Comparison of ENCODE assay signal across 19 cellular contexts in genomic region chr18:2171840-2172625, GRCh38.
"Had no signal": no experiment of that assay in that cellular context is flagged by ENCODE, and none has a peak within 500 bp of the region (broad histone marks: within the 10 kb centered on the region; RNA-seq: fewer than 3 reads in every experiment).

No MANE protein-coding gene starts in this region.

- H3K9me3 ChIP-seq: left lung, prostate gland, transverse colon had no signal

- DNase-seq: activated B cell treated with CpG ODN at 0.5 μM for 24 hours; activated CD4-positive, alpha-beta memory T cell treated with anti-CD3 and anti-CD28 coated beads, Interleukin-2, amount 10 ng/mL, durations not matched to agents 7 days and 5 days; activated CD4-positive, alpha-beta T cell treated with anti-CD3 and anti-CD28 coated beads for 4 hours; activated naive CD4-positive, alpha-beta T cell; activated naive CD8-positive, alpha-beta T cell treated with anti-CD3 and anti-CD28 coated beads for 36 hours; activated T-cell treated with anti-CD3 and anti-CD28 coated beads, Interleukin-2, amount 50 U/mL, for 1 hour; amniotic stem cell; effector CD8-positive, alpha-beta T cell; left lung; right cardiac atrium; stimulated activated CD4-positive, alpha-beta T cell treated with anti-CD3 and anti-CD28 coated beads, Interleukin-15, amount 100 ng/mL, for 24 hours; stimulated activated CD4-positive, alpha-beta T cell treated with anti-CD3 and anti-CD28 coated beads, Interleukin-2, amount 100 ng/mL, for 48 hours; T-helper 2 cell; transverse colon had no signal

- H3K27ac Mint-ChIP-seq: activated B cell treated with CpG ODN at 0.5 μM for 24 hours; activated CD4-positive, alpha-beta memory T cell treated with anti-CD3 and anti-CD28 coated beads, Interleukin-2, amount 10 ng/mL, durations not matched to agents 7 days and 5 days; activated naive CD8-positive, alpha-beta T cell treated with anti-CD3 and anti-CD28 coated beads for 36 hours; activated T-helper 17 cell treated with anti-CD3 and anti-CD28 coated beads, Interleukin-2, amount 50 U/mL, for 72 hours; dendritic cell treated with granulocyte-macrophage colony-stimulating factor and Interleukin-4, amounts not matched to agents 40 ng/mL and 50 ng/mL, for 4 days; stimulated activated naive CD8-positive, alpha-beta T cell treated with anti-CD3 and anti-CD28 coated beads, Interleukin-15, Interleukin-2, amounts not matched to agents 100 ng/mL and 50 ng/mL, for 24 hours had no signal

- H3K9me3 Mint-ChIP-seq: activated B cell treated with CpG ODN at 0.5 μM for 24 hours; activated CD4-positive, alpha-beta memory T cell treated with anti-CD3 and anti-CD28 coated beads, Interleukin-2, amount 10 ng/mL, durations not matched to agents 7 days and 5 days; activated naive CD8-positive, alpha-beta T cell treated with anti-CD3 and anti-CD28 coated beads for 36 hours; activated T-helper 17 cell treated with anti-CD3 and anti-CD28 coated beads, Interleukin-2, amount 50 U/mL, for 72 hours; dendritic cell treated with granulocyte-macrophage colony-stimulating factor and Interleukin-4, amounts not matched to agents 40 ng/mL and 50 ng/mL, for 4 days; stimulated activated naive CD8-positive, alpha-beta T cell treated with anti-CD3 and anti-CD28 coated beads, Interleukin-15, Interleukin-2, amounts not matched to agents 100 ng/mL and 50 ng/mL, for 24 hours had no signal

- H3K36me3 ChIP-seq: left lung, prostate gland, transverse colon had no signal

- H3K36me3 Mint-ChIP-seq: activated naive CD8-positive, alpha-beta T cell treated with anti-CD3 and anti-CD28 coated beads for 36 hours had no signal

- H3K4me3 Mint-ChIP-seq: activated B cell treated with CpG ODN at 0.5 μM for 24 hours; activated CD4-positive, alpha-beta memory T cell treated with anti-CD3 and anti-CD28 coated beads, Interleukin-2, amount 10 ng/mL, durations not matched to agents 7 days and 5 days; activated naive CD8-positive, alpha-beta T cell treated with anti-CD3 and anti-CD28 coated beads for 36 hours; activated T-helper 17 cell treated with anti-CD3 and anti-CD28 coated beads, Interleukin-2, amount 50 U/mL, for 72 hours; dendritic cell treated with granulocyte-macrophage colony-stimulating factor and Interleukin-4, amounts not matched to agents 40 ng/mL and 50 ng/mL, for 4 days; stimulated activated naive CD8-positive, alpha-beta T cell treated with anti-CD3 and anti-CD28 coated beads, Interleukin-15, Interleukin-2, amounts not matched to agents 100 ng/mL and 50 ng/mL, for 24 hours had no signal

- H3K27me3 Mint-ChIP-seq: activated B cell treated with CpG ODN at 0.5 μM for 24 hours; activated CD4-positive, alpha-beta memory T cell treated with anti-CD3 and anti-CD28 coated beads, Interleukin-2, amount 10 ng/mL, durations not matched to agents 7 days and 5 days; activated naive CD8-positive, alpha-beta T cell treated with anti-CD3 and anti-CD28 coated beads for 36 hours; stimulated activated naive CD8-positive, alpha-beta T cell treated with anti-CD3 and anti-CD28 coated beads, Interleukin-15, Interleukin-2, amounts not matched to agents 100 ng/mL and 50 ng/mL, for 24 hours had no signal

- H3K4me3 ChIP-seq: left lung, prostate gland, skin epidermis, transverse colon had no signal

- H3K4me1 ChIP-seq: left lung, prostate gland, transverse colon had no signal

- H3K27me3 ChIP-seq: left lung, transverse colon had no signal

- H3K4me1 Mint-ChIP-seq: activated B cell treated with CpG ODN at 0.5 μM for 24 hours; activated CD4-positive, alpha-beta memory T cell treated with anti-CD3 and anti-CD28 coated beads, Interleukin-2, amount 10 ng/mL, durations not matched to agents 7 days and 5 days; activated naive CD8-positive, alpha-beta T cell treated with anti-CD3 and anti-CD28 coated beads for 36 hours; activated T-helper 17 cell treated with anti-CD3 and anti-CD28 coated beads, Interleukin-2, amount 50 U/mL, for 72 hours had no signal
